Comparison of ENCODE assay signal across 18 cellular contexts in genomic region chr9:18799420-18799819, GRCh38.
DNase-seq lines count a peak whose midpoint lies in the region; ATAC-seq, FAIRE-seq and TF ChIP-seq lines count a peak whose summit lies in the region.
"Had no signal": no experiment of that assay in that cellular context is flagged by ENCODE, and none has a peak within 500 bp of the region (broad histone marks: within the 10 kb centered on the region; RNA-seq: fewer than 3 reads in every experiment).

No MANE protein-coding gene starts in this region.

- TF ChIP-seq POLR2A in HepG2 (IDR thresholded peaks at IDR 0.05; ENCODE audit: insufficient read depth in 1 of 2, low read depth in 2 of 2, low read length in 2 of 2), result no peak
- TF ChIP-seq POLR2A in right lobe of liver (IDR thresholded peaks at IDR 0.05), result no peak

- H3K4me3 ChIP-seq in HepG2 (replicated peaks in 1 of 3; ENCODE audit: insufficient read depth in 1 of 3, low read depth in 2 of 3, low read length in 3 of 3) (no peak overlapping the region), right lobe of liver (no peak overlapping the region), adipocyte (ENCODE audit: low read length) (no peak overlapping the region), neural progenitor cell (no peak overlapping the region)
- H3K4me3 ChIP-seq: A549; BLaER1 treated with 17β-estradiol and CSF1 and Interleukin-3, amounts not matched to agents 10 nM and 100 nM; SJCRH30 had no signal

- no peak for DNase-seq in HepG2 (ENCODE audit: low spot score)
- DNase-seq in right lobe of liver, result no peak
- DNase-seq in adipocyte (ENCODE audit: low read depth), result peak; percentile 17
- no peak for DNase-seq in neural progenitor cell (ENCODE audit: low spot score)
- DNase-seq in frontal cortex (ENCODE audit: low spot score in 2 of 2), result no peak
- DNase-seq in LoVo (ENCODE audit: low spot score), result no peak
- DNase-seq in activated T-cell treated with anti-CD3 and anti-CD28 coated beads, Interleukin-2, amount 50 U/mL, for 1 hour, result no peak
- DNase-seq: CD8-positive, alpha-beta memory T cell; Karpas-422; NCI-H1105 treated with DMSO at 0.1 percent for 48 hours; NCI-H187 treated with DMSO at 0.1 percent for 48 hours; NCI-H2171; PC-3; SJCRH30; SW 1271 had no signal

- H3K9me3 ChIP-seq in HepG2 (ENCODE audit: low read length), result no peaks in the 10 kb centered on the region
- no peaks in the 10 kb centered on the region for H3K9me3 ChIP-seq in right lobe of liver
- H3K9me3 ChIP-seq in adipocyte (ENCODE audit: control insufficient read depth, low read length), result no peaks in the 10 kb centered on the region
- H3K9me3 ChIP-seq in neural progenitor cell (ENCODE audit: low read depth), result no peaks in the 10 kb centered on the region
- H3K9me3 ChIP-seq: A549, SJCRH30 had no signal

- H3K4me2 ChIP-seq in HepG2 (ENCODE audit: low read depth, low read length) (no peak overlapping the region), neural progenitor cell (no peak overlapping the region)
- H3K4me2 ChIP-seq: A549; BLaER1 treated with 17β-estradiol and CSF1 and Interleukin-3, amounts not matched to agents 10 nM and 100 nM had no signal

- H4K20me1 ChIP-seq in HepG2 (ENCODE audit: insufficient read depth, low read length) (no peaks in the 10 kb centered on the region), neural progenitor cell (ENCODE audit: low read depth) (no peaks in the 10 kb centered on the region)
- H4K20me1 ChIP-seq: BLaER1 treated with 17β-estradiol and CSF1 and Interleukin-3, amounts not matched to agents 10 nM and 100 nM had no signal

- H3F3A ChIP-seq in neural progenitor cell (ENCODE audit: low read depth), result peaks cover 7% of the 10 kb centered on the region

- POLR2A ChIA-PET in HepG2 (lab: Yijun Ruan, JAX), result no interaction called here

- H3K27me3 Mint-ChIP-seq in neural progenitor cell (ENCODE audit: insufficient read depth, low read depth), result peaks cover 2% of the 10 kb centered on the region

- H3K4me1 Mint-ChIP-seq in neural progenitor cell, result peaks cover 32% of the 10 kb centered on the region
- H3K4me1 Mint-ChIP-seq: CD8-positive, alpha-beta memory T cell had no signal

- H3K27me3 ChIP-seq in HepG2 (ENCODE audit: control insufficient read depth in 1 of 2, insufficient read depth in 2 of 2, low read length in 2 of 2) (no peaks in the 10 kb centered on the region), right lobe of liver (no peaks in the 10 kb centered on the region), adipocyte (replicated peaks; ENCODE audit: control insufficient read depth, insufficient read depth, low read length) (no peaks in the 10 kb centered on the region), neural progenitor cell (no peaks in the 10 kb centered on the region)
- H3K27me3 ChIP-seq: BLaER1 treated with 17β-estradiol and CSF1 and Interleukin-3, amounts not matched to agents 10 nM and 100 nM; SJCRH30 had no signal

- H3K36me3 Mint-ChIP-seq in neural progenitor cell, result no peaks in the 10 kb centered on the region
- H3K36me3 Mint-ChIP-seq: CD8-positive, alpha-beta memory T cell had no signal

- H3K4me1 ChIP-seq in HepG2 (ENCODE audit: insufficient read depth, low read length) (no peaks in the 10 kb centered on the region), right lobe of liver (no peaks in the 10 kb centered on the region), adipocyte (ENCODE audit: control insufficient read depth, insufficient read depth, low read length) (peaks cover 21% of the 10 kb centered on the region), neural progenitor cell (peaks cover 6% of the 10 kb centered on the region)
- H3K4me1 ChIP-seq: A549; BLaER1 treated with 17β-estradiol and CSF1 and Interleukin-3, amounts not matched to agents 10 nM and 100 nM had no signal

- TF ChIP-seq EP300 in HepG2 (IDR thresholded peaks at IDR 0.05; ENCODE audit: low read depth in 2 of 2, low read length in 2 of 2) (no peak), HepG2 (CRISPR knock-in tag; IDR thresholded peaks at IDR 0.05; ENCODE audit: borderline replicate concordance) (no peak)

- H2AFZ ChIP-seq in HepG2 (ENCODE audit: low read length), result no peak overlapping the region
- peak overlapping the region; percentile 29 for H2AFZ ChIP-seq in neural progenitor cell (replicated peaks)

- CTCF ChIA-PET in HepG2 (lab: Yijun Ruan, JAX; ENCODE audit: low intra/inter-chr PET ratio, low total read pairs), result no interaction called here

- FAIRE-seq in HepG2 (lab: Jason Lieb, UNC), result no peak
- FAIRE-seq in frontal cortex (lab: Jason Lieb, UNC), result no peak
- FAIRE-seq: A549 had no signal

- H3K4me3 Mint-ChIP-seq in neural progenitor cell, result no peak overlapping the region
- H3K4me3 Mint-ChIP-seq: CD8-positive, alpha-beta memory T cell had no signal

- intact Hi-C loops in HepG2 (cut with micrococcal nuclease; ENCODE audit: unreplicated experiment) (loop anchor here (10.0 kb wide), 1 partner anchor 225 kb away; no protein-coding TSS in a partner anchor), right lobe of liver (cut with DNase I) (loop anchor here in 1 of 2 donors (10.0 kb wide), 1 partner anchor 545 kb away; no protein-coding TSS in a partner anchor)

- no TSS peak for BruUV-seq in HepG2 (replicated peaks; lab: Mats Ljungman, UMichigan)

- ATAC-seq in HepG2, result no peak
- ATAC-seq in right lobe of liver, result no peak
- ATAC-seq: A549, HCT116, PC-3 had no signal

- H3K9me3 Mint-ChIP-seq in neural progenitor cell, result no peaks in the 10 kb centered on the region

- H3K9ac ChIP-seq in HepG2 (ENCODE audit: insufficient read depth, low read depth, low read length) (no peak overlapping the region), adipocyte (ENCODE audit: low read length) (no peak overlapping the region), neural progenitor cell (no peak overlapping the region)
- H3K9ac ChIP-seq: BLaER1 treated with 17β-estradiol and CSF1 and Interleukin-3, amounts not matched to agents 10 nM and 100 nM had no signal

- TF ChIP-seq RAD21 in HepG2 (CRISPR knock-in tag; IDR thresholded peaks at IDR 0.05), result no peak

- H3K27ac Mint-ChIP-seq in neural progenitor cell, result no peak overlapping the region
- H3K27ac Mint-ChIP-seq: CD8-positive, alpha-beta memory T cell had no signal

- 0% methylated on average over 2 of the region's 2 CpGs for WGBS in HepG2 (ENCODE audit: low lambda C conversion rate)
- whole genome bisulfite sequencing in right lobe of liver (ENCODE audit: insufficient coverage, low coverage, low lambda C conversion rate, missing lambda C conversion rate), result 71% methylated on average over 2 of the region's 2 CpGs

- in situ Hi-C loops in HepG2 (cut with HindIII; ENCODE audit: extremely low pct_ligation_motif_present, low pct_unique_long_range_greater_than_20kb), result no loop called here

- H3K27ac ChIP-seq in HepG2 (ENCODE audit: extremely low read length, insufficient read depth, low read length) (no peak overlapping the region), right lobe of liver (no peak overlapping the region), neural progenitor cell (no peak overlapping the region)
- H3K27ac ChIP-seq: A549; BLaER1 treated with 17β-estradiol and CSF1 and Interleukin-3, amounts not matched to agents 10 nM and 100 nM had no signal

- H3K79me2 ChIP-seq in HepG2 (ENCODE audit: insufficient read depth, low read length) (no peaks in the 10 kb centered on the region), neural progenitor cell (ENCODE audit: low read depth) (no peaks in the 10 kb centered on the region)

- TF ChIP-seq CTCF in HepG2 (CRISPR knock-in tag; IDR thresholded peaks at IDR 0.05) (no peak), right lobe of liver (IDR thresholded peaks at IDR 0.05) (no peak), neural progenitor cell (IDR thresholded peaks at IDR 0.05) (no peak)

- H3K36me3 ChIP-seq in HepG2 (replicated peaks in 1 of 2; ENCODE audit: control insufficient read depth in 1 of 2, insufficient read depth in 2 of 2, low read length in 2 of 2) (no peaks in the 10 kb centered on the region), right lobe of liver (no peaks in the 10 kb centered on the region), adipocyte (ENCODE audit: control insufficient read depth, insufficient read depth, low read length, severe bottlenecking) (no peaks in the 10 kb centered on the region), neural progenitor cell (no peaks in the 10 kb centered on the region)
- H3K36me3 ChIP-seq: BLaER1 treated with 17β-estradiol and CSF1 and Interleukin-3, amounts not matched to agents 10 nM and 100 nM; SJCRH30 had no signal

TF ChIP-seq in HepG2, 621 proteins besides CTCF, POLR2A, EP300 and RAD21:
- TF ChIP-seq ZNF891 (CRISPR knock-in tag; IDR thresholded peaks at IDR 0.05) (no peak), CBX5 (CRISPR knock-in tag; IDR thresholded peaks at IDR 0.05; ENCODE audit: borderline replicate concordance) (no peak), SP140L (CRISPR knock-in tag; IDR thresholded peaks at IDR 0.05; ENCODE audit: borderline replicate concordance) (no peak), TP53 (CRISPR knock-in tag; conservative IDR thresholded peaks at IDR 0.05) (no peak), ATF7 (IDR thresholded peaks at IDR 0.05) (0 out of 2 replicates have a peak, but pooled peaks have one; percentile 29), ATF7 (CRISPR knock-in tag; IDR thresholded peaks at IDR 0.05) (no peak)
